30 cellular contexts compared by ENCODE assay signal in the genomic region with DNA sequence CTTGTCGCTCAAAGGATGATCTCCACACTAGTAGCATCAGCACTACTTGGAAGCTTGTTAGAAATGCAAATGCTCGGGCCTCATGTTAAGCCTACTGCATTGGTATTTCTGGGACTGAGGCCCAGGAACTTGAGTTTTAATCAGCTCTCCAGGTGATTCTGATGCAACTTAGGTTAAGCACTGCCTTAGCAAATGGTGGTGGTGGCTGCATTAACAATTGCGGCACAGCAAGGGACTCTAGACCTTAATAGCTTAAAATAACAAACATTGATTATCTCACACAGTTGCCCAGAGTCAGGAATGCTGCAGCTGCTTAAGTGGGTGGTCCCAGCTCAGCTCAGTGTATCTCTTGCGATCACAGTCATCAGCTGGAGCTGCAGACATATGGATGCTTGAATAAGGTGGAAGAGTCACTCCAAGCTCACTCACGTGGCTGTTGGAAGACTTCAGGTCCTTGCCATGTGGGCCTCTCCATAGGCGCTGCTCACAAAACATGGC. TPM values are rescaled to one million over a fixed set of nuclear protein-coding genes. Genes with fewer than 3 reads are reported as not detected.
DNase-seq lines count a peak whose midpoint lies in the region; ATAC-seq, FAIRE-seq and TF ChIP-seq lines count a peak whose summit lies in the region.
"Had no signal": no experiment of that assay in that cellular context is flagged by ENCODE, and none has a peak within 500 bp of the region (broad histone marks: within the 10 kb centered on the region; RNA-seq: fewer than 3 reads in every experiment).

No MANE protein-coding gene starts in this region.

- no peaks in the 10 kb centered on the region for H3K36me3 Mint-ChIP-seq in activated CD4-positive, alpha-beta memory T cell treated with anti-CD3 and anti-CD28 coated beads, Interleukin-2, amount 10 ng/mL, durations not matched to agents 7 days and 5 days (ENCODE audit: low read depth)
- H3K36me3 Mint-ChIP-seq: activated naive CD4-positive, alpha-beta T cell treated with anti-CD3 and anti-CD28 coated beads, Interleukin-2, amount 50 U/mL, for 24 hours; stimulated activated memory B cell treated with anti-CD40 and anti-IgM and Interleukin-4, amounts not matched to agents 10 μg/mL and 1 μg/mL and 100 μg/mL, for 72 hours had no signal

- peaks cover 0 to 6% of the 10 kb centered on the region in 2 experiments; a peak in 2 of 5 replicates for H3K27me3 ChIP-seq in HepG2 (ENCODE audit: control insufficient read depth in 1 of 2, insufficient read depth in 2 of 2, low read length in 2 of 2)
- H3K27me3 ChIP-seq in right lobe of liver, result no peaks in the 10 kb centered on the region
- H3K27me3 ChIP-seq in H1 (replicated peaks in 1 of 4; ENCODE audit: control insufficient read depth in 3 of 4, extremely low read depth in 1 of 4, insufficient read depth in 3 of 4, low read length in 3 of 4), result no peaks in the 10 kb centered on the region
- no peaks in the 10 kb centered on the region for H3K27me3 ChIP-seq in iPS-20b (ENCODE audit: insufficient read depth, low read length)
- H3K27me3 ChIP-seq: cardiac muscle cell, gastroesophageal sphincter had no signal

- peak overlapping the region; percentile 76 for H2BK120ac ChIP-seq in H1 (replicated peaks; ENCODE audit: low read depth, low read length)

- no peak for DNase-seq in HepG2 (ENCODE audit: low spot score)
- no peak for DNase-seq in right lobe of liver
- DNase-seq in H1 (ENCODE audit: low read depth in 1 of 2, low spot score in 2 of 2), result peak; percentile 59 to 80
- no peak for DNase-seq in stimulated activated naive CD4-positive, alpha-beta T cell (lab: John Stamatoyannopoulos, UW)
- DNase-seq in activated CD4-positive, alpha-beta memory T cell treated with anti-CD3 and anti-CD28 coated beads, Interleukin-2, amount 10 ng/mL, durations not matched to agents 7 days and 5 days, result no peak
- DNase-seq: 8988T; activated CD4-positive, alpha-beta T cell treated with anti-CD3 and anti-CD28 coated beads, Interleukin-2, amount 50 U/mL, for 48 hours; activated CD8-positive, alpha-beta memory T cell treated with anti-CD3 and anti-CD28 coated beads, Interleukin-2, amount 50 U/mL, for 48 hours; anterior cingulate cortex; Calu3; hypothalamus; kidney glomerular epithelial cell; lower lobe of right lung; NCI-H1105; NCI-H1930; NCI-H526; SIG-M5; stimulated activated CD4-positive, alpha-beta T cell treated with anti-CD3 and anti-CD28 coated beads, Interleukin-4, amount 100 ng/mL, for 4 hours had no signal

- H3K79me2 ChIP-seq in HepG2 (ENCODE audit: insufficient read depth, low read length) (no peaks in the 10 kb centered on the region), H1 (ENCODE audit: control insufficient read depth in 1 of 2, insufficient read depth in 2 of 2, low read length in 2 of 2) (0 out of 4 replicates have a peak, but pooled peaks cover 0 to 2% of the 10 kb centered on the region in 2 experiments)

- H3K9ac ChIP-seq in HepG2 (ENCODE audit: insufficient read depth, low read depth, low read length) (no peak overlapping the region), H1 (replicated peaks in 1 of 4; ENCODE audit: extremely low read depth in 1 of 4, low read depth in 3 of 4, low read length in 3 of 4) (peak overlapping the region in 1 of 4 experiments; percentile 5; a peak in 1 of 7 replicates), iPS-20b (ENCODE audit: low read depth, low read length) (peak overlapping the region; percentile 37; the same call in 1 of the 2 replicates)

- no peak for TF ChIP-seq POLR2A in HepG2 (IDR thresholded peaks at IDR 0.05; ENCODE audit: insufficient read depth in 1 of 2, low read depth in 2 of 2, low read length in 2 of 2)
- TF ChIP-seq POLR2A in right lobe of liver (IDR thresholded peaks at IDR 0.05), result no peak
- no peak for TF ChIP-seq POLR2A in H1 (IDR thresholded peaks at IDR 0.05; ENCODE audit: control extremely low read depth in 1 of 2, low read depth in 2 of 2, low read length in 2 of 2)

- ATAC-seq in HepG2 (no peak), right lobe of liver (no peak), HG03135 (IDR thresholded peaks at IDR 0.05; ENCODE audit: unreplicated experiment) (no peak), GM18867 (IDR thresholded peaks at IDR 0.05; ENCODE audit: unreplicated experiment) (no peak)
- ATAC-seq: esophagus mucosa; gastroesophageal sphincter; lower lobe of right lung; sciatic nerve; stimulated activated memory B cell treated with anti-CD40 and anti-IgM and Interleukin-4, amounts not matched to agents 10 μg/mL and 1 μg/mL and 100 μg/mL, for 72 hours had no signal

- no peaks in the 10 kb centered on the region for H3K9me3 ChIP-seq in HepG2 (ENCODE audit: low read length)
- no peaks in the 10 kb centered on the region for H3K9me3 ChIP-seq in right lobe of liver
- peaks cover 6 to 8% of the 10 kb centered on the region in 2 experiments for H3K9me3 ChIP-seq in H1 (ENCODE audit: insufficient read depth in 2 of 2, low read depth in 1 of 2, low read length in 1 of 2)
- no peaks in the 10 kb centered on the region; the same call in 1 of the 2 replicates for H3K9me3 ChIP-seq in iPS-20b (ENCODE audit: insufficient read depth, low read depth, low read length)
- H3K9me3 ChIP-seq: gastroesophageal sphincter, lower lobe of right lung had no signal

- H3K27ac ChIP-seq in HepG2 (ENCODE audit: extremely low read length, insufficient read depth, low read length), result no peak overlapping the region
- no peak overlapping the region for H3K27ac ChIP-seq in right lobe of liver
- peak overlapping the region; percentile 3; the same call in 1 of the 2 replicates for H3K27ac ChIP-seq in H1 (ENCODE audit: low read depth, low read length)
- peak overlapping the region; percentile 19 for H3K27ac ChIP-seq in iPS-20b (ENCODE audit: low read length)
- H3K27ac ChIP-seq: cardiac muscle cell, coronary artery, gastroesophageal sphincter, lower lobe of right lung had no signal

- H3K56ac ChIP-seq in H1 (replicated peaks; ENCODE audit: insufficient read length, low read depth, low read length), result no peak overlapping the region

- no peak for TF ChIP-seq CTCF in HepG2 (CRISPR knock-in tag; IDR thresholded peaks at IDR 0.05)
- no peak for TF ChIP-seq CTCF in right lobe of liver (IDR thresholded peaks at IDR 0.05)
- no peak for TF ChIP-seq CTCF in H1 (IDR thresholded peaks at IDR 0.05; ENCODE audit: control extremely low read depth in 1 of 3, insufficient read depth in 1 of 3, low read depth in 1 of 3, low read length in 3 of 3)

- no peaks in the 10 kb centered on the region for H3K4me1 Mint-ChIP-seq in activated CD4-positive, alpha-beta memory T cell treated with anti-CD3 and anti-CD28 coated beads, Interleukin-2, amount 10 ng/mL, durations not matched to agents 7 days and 5 days
- H3K4me1 Mint-ChIP-seq: activated naive CD4-positive, alpha-beta T cell treated with anti-CD3 and anti-CD28 coated beads, Interleukin-2, amount 50 U/mL, for 24 hours; stimulated activated memory B cell treated with anti-CD40 and anti-IgM and Interleukin-4, amounts not matched to agents 10 μg/mL and 1 μg/mL and 100 μg/mL, for 72 hours had no signal

- no peak overlapping the region for H2BK12ac ChIP-seq in H1 (ENCODE audit: low read depth, low read length)

- H3K23me2 ChIP-seq in H1 (ENCODE audit: low read depth, low read length), result no peaks in the 10 kb centered on the region

- peak overlapping the region; percentile 64; the same call in 1 of the 2 replicates for H2BK5ac ChIP-seq in H1 (ENCODE audit: low read depth, low read length)

- peak overlapping the region; percentile 5 for H4K5ac ChIP-seq in H1 (ENCODE audit: insufficient read length, low read depth, low read length)

- H3K4me3 ChIP-seq in HepG2 (replicated peaks in 1 of 3; ENCODE audit: insufficient read depth in 1 of 3, low read depth in 2 of 3, low read length in 3 of 3) (no peak overlapping the region), right lobe of liver (no peak overlapping the region), H1 (ENCODE audit: extremely low read depth in 1 of 4, insufficient read depth in 2 of 4, low read depth in 3 of 4, low read length in 4 of 4) (peak overlapping the region in 1 of 4 experiments; percentile 14; a peak in 1 of 8 replicates), iPS-20b (ENCODE audit: low read length) (peak overlapping the region; percentile 37; the same call in 1 of the 2 replicates)
- H3K4me3 ChIP-seq: cardiac muscle cell, coronary artery, gastroesophageal sphincter, lower lobe of right lung had no signal

- no peak overlapping the region for H3K4me2 ChIP-seq in HepG2 (ENCODE audit: low read depth, low read length)
- H3K4me2 ChIP-seq in H1 (ENCODE audit: insufficient read depth in 1 of 2, low read depth in 2 of 2, low read length in 2 of 2), result peak overlapping the region; percentile 28 to 44

- no TSS peak for BruUV-seq in HepG2 (replicated peaks; lab: Mats Ljungman, UMichigan)

- no peak overlapping the region for H2AK5ac ChIP-seq in H1 (ENCODE audit: low read depth, low read length)

- POLR2A ChIA-PET in HepG2 (lab: Yijun Ruan, JAX) (no interaction called here), H1 (lab: Charles Lee; ENCODE audit: partially characterized antibody) (interaction anchor here (0.9 to 1.5 kb wide), 7 partner anchors 11 to 26 kb away, joined by 3 to 5 read pairs (median 3); partner anchors contain the start of gene HS3ST3A1)
- POLR2A ChIA-PET in activated CD4-positive, alpha-beta memory T cell treated with anti-CD3 and anti-CD28 coated beads, Interleukin-2, amount 10 ng/mL, durations not matched to agents 7 days and 5 days (lab: Charles Lee), result no interaction called here

- no peak overlapping the region for H3K14ac ChIP-seq in H1 (ENCODE audit: insufficient read length)

- WGBS in HepG2 (ENCODE audit: low lambda C conversion rate), result 36% methylated on average over 5 of the region's 6 CpGs
- WGBS in right lobe of liver (ENCODE audit: insufficient coverage, low coverage, low lambda C conversion rate, missing lambda C conversion rate), result 60% methylated on average over 2 of the region's 6 CpGs
- 12% methylated on average over 6 of the region's 6 CpGs; no CpG with 5 or more reads in 1 of the 2 experiments for WGBS in H1 (ENCODE audit: extremely low coverage in 1 of 2, insufficient coverage in 1 of 2, insufficient read length in 1 of 2, insufficient replicate concordance in 2 of 2, low coverage in 1 of 2, low lambda C conversion rate in 2 of 2, missing lambda C conversion rate in 1 of 2), 2 experiments

- H3K4me1 ChIP-seq in HepG2 (ENCODE audit: insufficient read depth, low read length) (no peaks in the 10 kb centered on the region), right lobe of liver (no peaks in the 10 kb centered on the region), H1 (replicated peaks in 1 of 4; ENCODE audit: control insufficient read depth in 3 of 4, insufficient read depth in 4 of 4, low read length in 3 of 4) (peaks cover 0 to 17% (median 7%) of the 10 kb centered on the region in 4 experiments; a peak in 4 of 7 replicates), iPS-20b (ENCODE audit: insufficient read depth, low read length) (peaks cover 20% of the 10 kb centered on the region; the same call in 1 of the 2 replicates)
- H3K4me1 ChIP-seq: gastroesophageal sphincter, lower lobe of right lung had no signal

- CTCF ChIA-PET in HepG2 (lab: Yijun Ruan, JAX; ENCODE audit: low intra/inter-chr PET ratio, low total read pairs), result no interaction called here
- CTCF ChIA-PET in H1 (lab: Charles Lee; ENCODE audit: partially characterized antibody), result interaction anchor here (0.6 to 1.3 kb wide), 3 partner anchors 9 to 23 kb away, joined by 3 to 4 read pairs (median 4); no protein-coding TSS in a partner anchor
- CTCF ChIA-PET in activated CD4-positive, alpha-beta memory T cell treated with anti-CD3 and anti-CD28 coated beads, Interleukin-2, amount 10 ng/mL, durations not matched to agents 7 days and 5 days (lab: Charles Lee), result interaction anchor here (0.8 kb wide), 1 partner anchor 725 kb away, joined by 3 read pairs; the partner anchor contains the start of gene HS3ST3B1

- H3K4ac ChIP-seq in H1 (replicated peaks; ENCODE audit: insufficient read length, low read depth, low read length), result no peak overlapping the region

- no peak overlapping the region for H2BK15ac ChIP-seq in H1 (ENCODE audit: low read length)

- intact Hi-C loops in HepG2 (cut with micrococcal nuclease; ENCODE audit: unreplicated experiment) (no loop called here), right lobe of liver (cut with DNase I) (no loop called here)

- no peaks in the 10 kb centered on the region for H3K9me3 Mint-ChIP-seq in activated CD4-positive, alpha-beta memory T cell treated with anti-CD3 and anti-CD28 coated beads, Interleukin-2, amount 10 ng/mL, durations not matched to agents 7 days and 5 days
- H3K9me3 Mint-ChIP-seq: activated naive CD4-positive, alpha-beta T cell treated with anti-CD3 and anti-CD28 coated beads, Interleukin-2, amount 50 U/mL, for 24 hours had no signal

- H2AFZ ChIP-seq in HepG2 (ENCODE audit: low read length), result no peak overlapping the region
- H2AFZ ChIP-seq in H1 (ENCODE audit: low read length), result no peak overlapping the region

- no peak for TF ChIP-seq EP300 in HepG2 (IDR thresholded peaks at IDR 0.05; ENCODE audit: low read depth in 2 of 2, low read length in 2 of 2)
- no peak for TF ChIP-seq EP300 in HepG2 (CRISPR knock-in tag; IDR thresholded peaks at IDR 0.05; ENCODE audit: borderline replicate concordance)
- TF ChIP-seq EP300 in H1 (IDR thresholded peaks at IDR 0.05; ENCODE audit: borderline replicate concordance in 1 of 2, low read depth in 2 of 2, low read length in 2 of 2), result peak in 1 of 2 experiments; percentile 67; a peak in 1 of 3 replicates

- H3K27me3 Mint-ChIP-seq in activated CD4-positive, alpha-beta memory T cell treated with anti-CD3 and anti-CD28 coated beads, Interleukin-2, amount 10 ng/mL, durations not matched to agents 7 days and 5 days, result peaks cover 3% of the 10 kb centered on the region

- H4K20me1 ChIP-seq in HepG2 (ENCODE audit: insufficient read depth, low read length) (no peaks in the 10 kb centered on the region), H1 (replicated peaks in 1 of 2; ENCODE audit: control insufficient read depth in 1 of 2, insufficient read depth in 2 of 2, low read length in 2 of 2) (no peaks in the 10 kb centered on the region)

- no peak overlapping the region for H3K27ac Mint-ChIP-seq in activated CD4-positive, alpha-beta memory T cell treated with anti-CD3 and anti-CD28 coated beads, Interleukin-2, amount 10 ng/mL, durations not matched to agents 7 days and 5 days
- H3K27ac Mint-ChIP-seq: activated naive CD4-positive, alpha-beta T cell treated with anti-CD3 and anti-CD28 coated beads, Interleukin-2, amount 50 U/mL, for 24 hours; activated T-helper 2 cell treated with anti-CD3 and anti-CD28 coated beads, Interferon-gamma antibody, Interleukin-2, Interleukin-4, amounts not matched to agents 10 μg/mL and 5 μg/mL and 100 μg/mL, durations not matched to agents 14 hours and 24 hours and 36 hours; stimulated activated memory B cell treated with anti-CD40 and anti-IgM and Interleukin-4, amounts not matched to agents 10 μg/mL and 1 μg/mL and 100 μg/mL, for 72 hours had no signal

- in situ Hi-C loops in HepG2 (cut with HindIII; ENCODE audit: extremely low pct_ligation_motif_present, low pct_unique_long_range_greater_than_20kb), result no loop called here

- no peak overlapping the region for H3K23ac ChIP-seq in H1 (ENCODE audit: insufficient read length)

- no peak for FAIRE-seq in HepG2 (lab: Jason Lieb, UNC)
- FAIRE-seq in H1 (lab: Jason Lieb, UNC), result peak; percentile 97
- FAIRE-seq: RCC 7860 had no signal

- no peak overlapping the region for H4K91ac ChIP-seq in H1 (replicated peaks; ENCODE audit: insufficient read length, low read length)

- H3K79me1 ChIP-seq in H1 (ENCODE audit: low read depth, low read length), result 0 out of 2 replicates have a peak, but pooled peaks cover 2% of the 10 kb centered on the region

- H3K36me3 ChIP-seq in HepG2 (replicated peaks in 1 of 2; ENCODE audit: control insufficient read depth in 1 of 2, insufficient read depth in 2 of 2, low read length in 2 of 2), result no peaks in the 10 kb centered on the region
- no peaks in the 10 kb centered on the region for H3K36me3 ChIP-seq in right lobe of liver
- H3K36me3 ChIP-seq in H1 (ENCODE audit: control insufficient read depth in 2 of 4, insufficient read depth in 4 of 4, low read length in 3 of 4), result peaks cover 0 to 6% (median 0%) of the 10 kb centered on the region in 4 experiments; a peak in 2 of 8 replicates
- H3K36me3 ChIP-seq in iPS-20b (ENCODE audit: insufficient read depth, low read depth, low read length), result no peaks in the 10 kb centered on the region
- H3K36me3 ChIP-seq: cardiac muscle cell, gastroesophageal sphincter, lower lobe of right lung had no signal

- no peak overlapping the region; the same call in 1 of the 2 replicates for H2BK20ac ChIP-seq in H1 (ENCODE audit: low read length)

- TF ChIP-seq RAD21 in HepG2 (CRISPR knock-in tag; IDR thresholded peaks at IDR 0.05) (no peak), H1 (IDR thresholded peaks at IDR 0.05 in 1 of 2, conservative IDR thresholded peaks at IDR 0.05 in 1 of 2; ENCODE audit: low read depth in 2 of 2, low read length in 2 of 2) (no peak)

- peak overlapping the region; percentile 34; the same call in 1 of the 2 replicates for H3K18ac ChIP-seq in H1 (ENCODE audit: extremely low read depth, low read length)

- H4K8ac ChIP-seq in H1 (ENCODE audit: extremely low read depth, insufficient read depth, low read length), result no peak overlapping the region

- no peak overlapping the region for H3K4me3 Mint-ChIP-seq in activated CD4-positive, alpha-beta memory T cell treated with anti-CD3 and anti-CD28 coated beads, Interleukin-2, amount 10 ng/mL, durations not matched to agents 7 days and 5 days
- H3K4me3 Mint-ChIP-seq: activated naive CD4-positive, alpha-beta T cell treated with anti-CD3 and anti-CD28 coated beads, Interleukin-2, amount 50 U/mL, for 24 hours; stimulated activated memory B cell treated with anti-CD40 and anti-IgM and Interleukin-4, amounts not matched to agents 10 μg/mL and 1 μg/mL and 100 μg/mL, for 72 hours had no signal

RNA-seq across cellular contexts. Expression of gene HS3ST3A1, which starts 25.8 kb away (rescaled TPM):
- total RNA-seq in HepG2 (2016; rRNA removed; fragmentation: Illumina TruSeq; extraction: Trizol) (2.9 and 3.5 TPM in 2 replicates), right lobe of liver (10 to 100 TPM in 1 of 6 experiments, 1 to 10 TPM in 5; 4.0 to 10.1 (median 5.1) TPM)
- total RNA-seq in HepG2 (2016; cell fraction: cytosol; rRNA removed; fragmentation: Illumina TruSeq; extraction: Trizol; ENCODE audit: low read depth), result 1.2 and 1.3 TPM in 2 replicates
- total RNA-seq in HepG2 (2016; cell fraction: insoluble cytoplasmic fraction; rRNA removed; fragmentation: Illumina TruSeq; extraction: Trizol), result 2.0 and 5.1 TPM in 2 replicates
- total RNA-seq in HepG2 (2016; cell fraction: membrane; rRNA removed; fragmentation: Illumina TruSeq; extraction: Trizol), result 2.4 TPM in 2 replicates
- total RNA-seq in HepG2 (2016; cell fraction: nucleus; rRNA removed; fragmentation: Illumina TruSeq; extraction: Trizol), result 2.8 and 3.0 TPM in 2 replicates
- polyA plus RNA-seq in HepG2 (2011; rRNA removed) (1.3 and 4.4 TPM in 2 replicates), H1 (2011; rRNA removed) (5.7 and 6.5 TPM in 2 replicates)
- 1.2 and 2.1 TPM in 2 replicates for polyA plus RNA-seq in HepG2 (2011; cell fraction: cytosol; rRNA removed)
- 4.9 and 7.4 TPM in 2 replicates for polyA plus RNA-seq in HepG2 (2011; cell fraction: nucleus; rRNA removed)
- 1.1 and 1.2 TPM in 2 replicates for polyA plus RNA-seq in HepG2 (2012)
- polyA plus RNA-seq in HepG2 (2016; cell fraction: cytosol; fragmentation: Illumina TruSeq; extraction: Trizol; ENCODE audit: low read depth), result 0.42 and 0.45 TPM in 2 replicates
- polyA plus RNA-seq in HepG2 (2016; cell fraction: insoluble cytoplasmic fraction; fragmentation: Illumina TruSeq; extraction: Trizol; ENCODE audit: low read depth), result 1.2 and 1.4 TPM in 2 replicates
- 0.73 and 0.81 TPM in 2 replicates for polyA plus RNA-seq in HepG2 (2016; cell fraction: membrane; fragmentation: Illumina TruSeq; extraction: Trizol; ENCODE audit: low read depth)
- 3.2 and 6.7 TPM in 2 replicates for polyA plus RNA-seq in HepG2 (2016; cell fraction: nucleus; fragmentation: Illumina TruSeq; extraction: Trizol; ENCODE audit: insufficient read depth, low read depth)
- polyA minus RNA-seq in HepG2 (2011; rRNA and poly(A)+ RNA removed; ENCODE audit: low replicate concordance), result 11.7 TPM in 1 of 2 replicates, not detected in the other
- polyA minus RNA-seq in HepG2 (2011; cell fraction: cytosol; rRNA and poly(A)+ RNA removed), result 12.5 and 12.8 TPM in 2 replicates
- 3.4 and 4.5 TPM in 2 replicates for polyA minus RNA-seq in HepG2 (2011; cell fraction: nucleus; rRNA and poly(A)+ RNA removed)
- total RNA-seq in H1 (2021; fragmentation: NEBNext Ultra II Directional; extraction: Animal tissue kit (Norgen Biotek cat#: 25700)), result 5.4 and 6.6 TPM in 2 replicates
- polyA plus RNA-seq in H1 (2011; cell fraction: cytosol; rRNA removed), result 5.6 TPM
- polyA plus RNA-seq in H1 (2011; cell fraction: nucleus; rRNA removed), result 6.4 TPM
- 2.0 to 6.3 TPM (median 4.6 TPM) in 4 replicates for polyA plus RNA-seq in H1 (2012, experiment 1 of 2)
- 3.0 TPM for polyA plus RNA-seq in H1 (2012, experiment 2 of 2)
- polyA plus RNA-seq in H1 (2013, experiment 1 of 2), result 9.7 TPM
- polyA plus RNA-seq in H1 (2013, experiment 2 of 2), result 11.3 TPM
- polyA minus RNA-seq in H1 (2011; rRNA and poly(A)+ RNA removed), result 3.8 and 4.0 TPM in 2 replicates
- 16.3 TPM for polyA minus RNA-seq in H1 (2011; cell fraction: cytosol; rRNA and poly(A)+ RNA removed)
- polyA minus RNA-seq in H1 (2011; cell fraction: nucleus; rRNA and poly(A)+ RNA removed), result 13.0 TPM
- 1 to 10 TPM; 2.5 to 2.8 TPM for total RNA-seq in activated CD4-positive, alpha-beta memory T cell treated with anti-CD3 and anti-CD28 coated beads, Interleukin-2, amount 10 ng/mL, durations not matched to agents 7 days and 5 days
- total RNA-seq: Calu3 had no signal

Comparison
In these comparisons a context has a peak if more than half of its experiments do, and no peak if none do; other contexts are left out.
1. DNase-seq: peak in H1 (2 of 2); none in HepG2 (single experiment), right lobe of liver (0 of 3), stimulated activated naive CD4-positive, alpha-beta T cell (0 of 6) and activated CD4-positive, alpha-beta memory T cell treated with anti-CD3 and anti-CD28 coated beads, Interleukin-2, amount 10 ng/mL, durations not matched to agents 7 days and 5 days (single experiment).
2. H3K27ac ChIP-seq: peak in H1 (single experiment) and iPS-20b (single experiment); none in HepG2 (single experiment) and right lobe of liver (0 of 3).
3. Of the 41 proteins assayed by ChIP-seq in both HepG2 and H1: peak only in HepG2: none; only in H1: ATF3, CEBPB, KDM1A, MAX, SP1, TAF1 and 1 more; in both: none; in neither: 32; mixed calls (peak in some experiments, not most) for 2.